26 cellular contexts compared by ENCODE assay signal in genomic region chr10:1509003-1509402, GRCh38.
"Had no signal": no experiment of that assay in that cellular context is flagged by ENCODE, and none has a peak within 500 bp of the region (broad histone marks: within the 10 kb centered on the region; RNA-seq: fewer than 3 reads in every experiment).

No MANE protein-coding gene starts in this region.

- H3K27me3 Mint-ChIP-seq: dendritic cell treated with granulocyte-macrophage colony-stimulating factor and Interleukin-4, amounts not matched to agents 40 ng/mL and 50 ng/mL, for 4 days; stimulated activated memory B cell treated with anti-CD40 and anti-IgM and Interleukin-4, amounts not matched to agents 10 μg/mL and 1 μg/mL and 100 μg/mL, for 72 hours had no signal

- H3K9me3 Mint-ChIP-seq: stimulated activated memory B cell treated with anti-CD40 and anti-IgM and Interleukin-4, amounts not matched to agents 10 μg/mL and 1 μg/mL and 100 μg/mL, for 72 hours had no signal

- DNase-seq: effector CD8-positive, alpha-beta T cell; endodermal cell; foreskin fibroblast; gastrocnemius medialis; heart left ventricle; kidney; natural killer cell; stimulated activated CD4-positive, alpha-beta T cell treated with anti-CD3 and anti-CD28 coated beads, Interleukin-4, amount 100 ng/mL, for 4 hours; stimulated activated naive CD8-positive, alpha-beta T cell treated with anti-CD3 and anti-CD28 coated beads, Interleukin-15, Interleukin-2, amounts not matched to agents 100 U/mL and 50 U/mL, for 24 hours; substantia nigra; testis; tibial artery; upper lobe of left lung had no signal

- H3K4me3 ChIP-seq: gastrocnemius medialis, heart left ventricle, hepatocyte, lung, prostate gland, right atrium auricular region, testis, tibial artery, upper lobe of left lung had no signal

- H3K4me2 ChIP-seq: hepatocyte had no signal

- H2AFZ ChIP-seq: hepatocyte had no signal

- H3K27ac Mint-ChIP-seq: dendritic cell treated with granulocyte-macrophage colony-stimulating factor and Interleukin-4, amounts not matched to agents 40 ng/mL and 50 ng/mL, for 4 days; endodermal cell; memory B cell; natural killer cell; stimulated activated memory B cell treated with anti-CD40 and anti-IgM and Interleukin-4, amounts not matched to agents 10 μg/mL and 1 μg/mL and 100 μg/mL, for 72 hours had no signal

- H3K36me3 ChIP-seq: gastrocnemius medialis, heart left ventricle, neutrophil, prostate gland, right atrium auricular region, tibial artery, upper lobe of left lung had no signal

- H3K9me3 ChIP-seq: gastrocnemius medialis, heart left ventricle, neutrophil, prostate gland, right atrium auricular region, testis, upper lobe of left lung had no signal

- H3K79me2 ChIP-seq: hepatocyte had no signal

- H3K4me1 ChIP-seq: gastrocnemius medialis, heart left ventricle, prostate gland, right atrium auricular region, testis, tibial artery, upper lobe of left lung had no signal

- H3K36me3 Mint-ChIP-seq: natural killer cell; stimulated activated memory B cell treated with anti-CD40 and anti-IgM and Interleukin-4, amounts not matched to agents 10 μg/mL and 1 μg/mL and 100 μg/mL, for 72 hours had no signal

- H3K4me1 Mint-ChIP-seq: natural killer cell; neural crest cell; stimulated activated memory B cell treated with anti-CD40 and anti-IgM and Interleukin-4, amounts not matched to agents 10 μg/mL and 1 μg/mL and 100 μg/mL, for 72 hours had no signal

- H3K4me3 Mint-ChIP-seq: dendritic cell treated with granulocyte-macrophage colony-stimulating factor and Interleukin-4, amounts not matched to agents 40 ng/mL and 50 ng/mL, for 4 days; endodermal cell; memory B cell; natural killer cell; neural crest cell; stimulated activated memory B cell treated with anti-CD40 and anti-IgM and Interleukin-4, amounts not matched to agents 10 μg/mL and 1 μg/mL and 100 μg/mL, for 72 hours had no signal

- ATAC-seq: esophagus mucosa; gastrocnemius medialis; heart left ventricle; left lobe of liver; natural killer cell; sciatic nerve; stimulated activated memory B cell treated with anti-CD40 and anti-IgM and Interleukin-4, amounts not matched to agents 10 μg/mL and 1 μg/mL and 100 μg/mL, for 72 hours; stimulated activated naive CD8-positive, alpha-beta T cell treated with anti-CD3 and anti-CD28 coated beads, Interleukin-15, Interleukin-2, amounts not matched to agents 100 U/mL and 50 U/mL, for 24 hours had no signal

- H3K27ac ChIP-seq: epithelial cell of prostate, gastrocnemius medialis, heart left ventricle, hepatocyte, neutrophil, prostate gland, right atrium auricular region, testis, tibial artery, upper lobe of left lung had no signal

- H3K27me3 ChIP-seq: gastrocnemius medialis, hepatocyte, neutrophil, right atrium auricular region, testis, upper lobe of left lung had no signal
